Comparison of ENCODE assay signal across 24 cellular contexts in genomic region chr2:99765919-99766318, GRCh38.
"Had no signal": no experiment of that assay in that cellular context is flagged by ENCODE, and none has a peak within 500 bp of the region (broad histone marks: within the 10 kb centered on the region; RNA-seq: fewer than 3 reads in every experiment).

No MANE protein-coding gene starts in this region.

- H3K27ac ChIP-seq: dorsolateral prefrontal cortex, left lung, spleen, suprapubic skin, tibial artery had no signal

- H3K4me3 Mint-ChIP-seq: activated T-cell treated with anti-CD3 and anti-CD28 coated beads, Interleukin-2, amount 50 U/mL, for 72 hours; nephron; T-helper 2 cell treated with Interferon-gamma antibody and Interleukin-4, amounts not matched to agents 5 μg/mL and 100 μg/mL, for 36 hours had no signal

- H3K36me3 ChIP-seq: left lung, suprapubic skin, tibial artery had no signal

- DNase-seq: activated CD4-positive, alpha-beta T cell treated with anti-CD3 and anti-CD28 coated beads for 4 hours; activated CD4-positive, alpha-beta T cell treated with anti-CD3 and anti-CD28 coated beads, Interleukin-2, amount 50 U/mL, for 4 hours; activated naive CD4-positive, alpha-beta T cell; activated T-cell treated with anti-CD3 and anti-CD28 coated beads for 4 hours; activated T-cell treated with anti-CD3 and anti-CD28 coated beads, Interleukin-2, amount 50 U/mL, for 72 hours; anterior cingulate cortex; dorsolateral prefrontal cortex; effector memory CD4-positive, alpha-beta T cell; erythroblast; foreskin fibroblast; head of caudate nucleus; hypothalamus; kidney glomerular epithelial cell; left lung; posterior cingulate gyrus; right cardiac atrium; spleen; stimulated activated naive CD4-positive, alpha-beta T cell; tibial artery had no signal

- H3K4me1 Mint-ChIP-seq: nephron had no signal

- H3K27me3 ChIP-seq: dorsolateral prefrontal cortex, left lung, spleen, suprapubic skin, tibial artery had no signal

- H3K27ac Mint-ChIP-seq: activated naive CD4-positive, alpha-beta T cell treated with anti-CD3 and anti-CD28 coated beads, Interleukin-2, amount 50 U/mL, for 72 hours; activated T-cell treated with anti-CD3 and anti-CD28 coated beads, Interleukin-2, amount 50 U/mL, for 72 hours; nephron; T-helper 2 cell treated with Interferon-gamma antibody and Interleukin-4, amounts not matched to agents 5 μg/mL and 100 μg/mL, for 36 hours had no signal

- H3K4me1 ChIP-seq: suprapubic skin, tibial artery had no signal

- H3K9me3 ChIP-seq: left lung, suprapubic skin, tibial artery had no signal

- H3K9me3 Mint-ChIP-seq: activated T-cell treated with anti-CD3 and anti-CD28 coated beads, Interleukin-2, amount 50 U/mL, for 72 hours; T-helper 2 cell treated with Interferon-gamma antibody and Interleukin-4, amounts not matched to agents 5 μg/mL and 100 μg/mL, for 36 hours had no signal

- H3K4me3 ChIP-seq: dorsolateral prefrontal cortex, left lung, lung, spleen, suprapubic skin, tibial artery had no signal
